Comparison of ENCODE assay signal across 16 cellular contexts in the genomic region with DNA sequence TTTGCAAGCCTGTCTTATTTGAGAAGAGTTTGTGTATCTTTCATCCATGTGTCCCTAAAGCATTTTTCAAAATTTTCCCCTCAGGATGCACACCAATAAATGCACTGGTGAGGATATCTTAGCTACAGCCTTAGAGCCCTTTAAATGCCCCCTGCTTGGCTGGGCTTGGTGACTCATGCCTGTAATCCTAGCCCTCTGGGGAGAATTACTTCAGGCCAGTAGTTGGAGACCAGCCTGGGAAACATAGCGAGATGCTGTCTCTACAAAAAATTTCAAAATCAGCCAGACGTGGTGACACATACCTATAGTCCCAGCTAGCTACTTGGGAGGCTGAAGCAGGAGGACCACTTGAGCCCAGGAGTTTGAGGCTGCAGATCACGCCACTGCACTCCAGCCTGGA. TPM values are rescaled to one million over a fixed set of nuclear protein-coding genes. Genes with fewer than 3 reads are reported as not detected.
DNase-seq lines count a peak whose midpoint lies in the region; ATAC-seq and TF ChIP-seq lines count a peak whose summit lies in the region.
"Had no signal": no experiment of that assay in that cellular context is flagged by ENCODE, and none has a peak within 500 bp of the region (broad histone marks: within the 10 kb centered on the region; RNA-seq: fewer than 3 reads in every experiment).

No MANE protein-coding gene starts in this region.

- DNase-seq in Right ventricle myocardium inferior (ENCODE audit: missing footprints): no peak
- no peak for DNase-seq in right atrium auricular region (ENCODE audit: low spot score)
- no peak for DNase-seq in RWPE2 (ENCODE audit: low spot score)
- peak; percentile 94 for DNase-seq in fibroblast of peridontal ligament (ENCODE audit: extremely low read depth)
- no peak for DNase-seq in mesothelial cell of epicardium (ENCODE audit: low spot score in 2 of 2, unreplicated experiment in 2 of 2)
- no peak for DNase-seq in activated CD8-positive, alpha-beta T cell treated with anti-CD3 and anti-CD28 coated beads for 36 hours
- DNase-seq: gastrocnemius medialis, NCI-H1436, OCI-M1, pancreas had no signal

- H3K27me3 Mint-ChIP-seq in stimulated activated memory B cell treated with anti-CD40 and anti-IgM and Interleukin-4, amounts not matched to agents 10 μg/mL and 1 μg/mL and 100 μg/mL, for 72 hours: no peaks in the 10 kb centered on the region
- H3K27me3 Mint-ChIP-seq in mesothelial cell of epicardium (ENCODE audit: low read depth): no peaks in the 10 kb centered on the region
- H3K27me3 Mint-ChIP-seq in activated CD8-positive, alpha-beta T cell treated with anti-CD3 and anti-CD28 coated beads for 36 hours: no peaks in the 10 kb centered on the region
- H3K27me3 Mint-ChIP-seq: B cell; central memory CD8-positive, alpha-beta T cell; type B pancreatic cell had no signal

- H3K27me3 ChIP-seq in right atrium auricular region (no peaks in the 10 kb centered on the region), RWPE2 (ENCODE audit: insufficient read depth, poor library complexity, severe bottlenecking) (no peaks in the 10 kb centered on the region)
- H3K27me3 ChIP-seq: gastrocnemius medialis, pancreas had no signal

- TF ChIP-seq CTCF in right atrium auricular region (IDR thresholded peaks at IDR 0.05): no peak
- no peak for TF ChIP-seq CTCF in RWPE2 (IDR thresholded peaks at IDR 0.05; ENCODE audit: poor library complexity, severe bottlenecking)
- TF ChIP-seq CTCF in mesothelial cell of epicardium (IDR thresholded peaks at IDR 0.05; ENCODE audit: unreplicated experiment): no peak
- no peak for TF ChIP-seq CTCF in activated CD8-positive, alpha-beta T cell treated with anti-CD3 and anti-CD28 coated beads for 36 hours (IDR thresholded peaks at IDR 0.05)

- H3K4me3 ChIP-seq in right atrium auricular region: no peak overlapping the region
- no peak overlapping the region for H3K4me3 ChIP-seq in RWPE2 (ENCODE audit: severe bottlenecking)
- H3K4me3 ChIP-seq: gastrocnemius medialis, pancreas had no signal

- no peak overlapping the region for H3K27ac Mint-ChIP-seq in stimulated activated memory B cell treated with anti-CD40 and anti-IgM and Interleukin-4, amounts not matched to agents 10 μg/mL and 1 μg/mL and 100 μg/mL, for 72 hours
- H3K27ac Mint-ChIP-seq in mesothelial cell of epicardium: no peak overlapping the region
- no peak overlapping the region for H3K27ac Mint-ChIP-seq in activated CD8-positive, alpha-beta T cell treated with anti-CD3 and anti-CD28 coated beads for 36 hours
- H3K27ac Mint-ChIP-seq: B cell, type B pancreatic cell had no signal

- H3K36me3 ChIP-seq in right atrium auricular region (no peaks in the 10 kb centered on the region), RWPE2 (ENCODE audit: low read depth) (no peaks in the 10 kb centered on the region)
- H3K36me3 ChIP-seq: gastrocnemius medialis, pancreas had no signal

- H3K36me3 Mint-ChIP-seq in stimulated activated memory B cell treated with anti-CD40 and anti-IgM and Interleukin-4, amounts not matched to agents 10 μg/mL and 1 μg/mL and 100 μg/mL, for 72 hours: no peaks in the 10 kb centered on the region
- H3K36me3 Mint-ChIP-seq in mesothelial cell of epicardium: no peaks in the 10 kb centered on the region
- H3K36me3 Mint-ChIP-seq in activated CD8-positive, alpha-beta T cell treated with anti-CD3 and anti-CD28 coated beads for 36 hours (ENCODE audit: low read depth): no peaks in the 10 kb centered on the region
- H3K36me3 Mint-ChIP-seq: type B pancreatic cell had no signal

- intact Hi-C loops in Right ventricle myocardium inferior (cut with DNase I): no loop called here
- intact Hi-C loops in activated CD8-positive, alpha-beta T cell treated with anti-CD3 and anti-CD28 coated beads for 36 hours (cut with micrococcal nuclease): no loop called here

- no peak overlapping the region for H3K4me3 Mint-ChIP-seq in stimulated activated memory B cell treated with anti-CD40 and anti-IgM and Interleukin-4, amounts not matched to agents 10 μg/mL and 1 μg/mL and 100 μg/mL, for 72 hours
- H3K4me3 Mint-ChIP-seq in mesothelial cell of epicardium: no peak overlapping the region
- H3K4me3 Mint-ChIP-seq in activated CD8-positive, alpha-beta T cell treated with anti-CD3 and anti-CD28 coated beads for 36 hours: no peak overlapping the region
- H3K4me3 Mint-ChIP-seq: B cell; central memory CD8-positive, alpha-beta T cell; type B pancreatic cell had no signal

- CTCF ChIA-PET in activated CD8-positive, alpha-beta T cell treated with anti-CD3 and anti-CD28 coated beads for 36 hours (lab: Charles Lee): no interaction called here

- H3K27ac ChIP-seq in right atrium auricular region: no peak overlapping the region
- H3K27ac ChIP-seq in RWPE2 (ENCODE audit: poor library complexity, severe bottlenecking): peak overlapping the region; percentile 70
- H3K27ac ChIP-seq: gastrocnemius medialis, pancreas, VCaP had no signal

- ATAC-seq in Right ventricle myocardium inferior (peak; percentile 59), RWPE2 (ENCODE audit: low read depth) (peak; percentile 80), GM21360 (IDR thresholded peaks at IDR 0.05; ENCODE audit: unreplicated experiment) (no peak)
- no peak for ATAC-seq in stimulated activated memory B cell treated with anti-CD40 and anti-IgM and Interleukin-4, amounts not matched to agents 10 μg/mL and 1 μg/mL and 100 μg/mL, for 72 hours
- ATAC-seq in activated CD8-positive, alpha-beta T cell treated with anti-CD3 and anti-CD28 coated beads for 36 hours: no peak
- ATAC-seq: gastrocnemius medialis had no signal

- POLR2A ChIA-PET in activated CD8-positive, alpha-beta T cell treated with anti-CD3 and anti-CD28 coated beads for 36 hours (lab: Charles Lee): no interaction called here

- no peaks in the 10 kb centered on the region for H3K4me1 Mint-ChIP-seq in stimulated activated memory B cell treated with anti-CD40 and anti-IgM and Interleukin-4, amounts not matched to agents 10 μg/mL and 1 μg/mL and 100 μg/mL, for 72 hours
- no peaks in the 10 kb centered on the region for H3K4me1 Mint-ChIP-seq in mesothelial cell of epicardium
- no peaks in the 10 kb centered on the region for H3K4me1 Mint-ChIP-seq in activated CD8-positive, alpha-beta T cell treated with anti-CD3 and anti-CD28 coated beads for 36 hours (ENCODE audit: low read depth)
- H3K4me1 Mint-ChIP-seq: B cell; central memory CD8-positive, alpha-beta T cell had no signal

- no peaks in the 10 kb centered on the region for H3K4me1 ChIP-seq in right atrium auricular region
- peaks cover 21% of the 10 kb centered on the region for H3K4me1 ChIP-seq in RWPE2 (ENCODE audit: insufficient read depth, poor library complexity, severe bottlenecking)
- H3K4me1 ChIP-seq: gastrocnemius medialis, pancreas had no signal

- H3K9me3 ChIP-seq in right atrium auricular region (no peaks in the 10 kb centered on the region), RWPE2 (ENCODE audit: severe bottlenecking) (no peaks in the 10 kb centered on the region)
- H3K9me3 ChIP-seq: gastrocnemius medialis, pancreas had no signal

- H3K9me3 Mint-ChIP-seq in stimulated activated memory B cell treated with anti-CD40 and anti-IgM and Interleukin-4, amounts not matched to agents 10 μg/mL and 1 μg/mL and 100 μg/mL, for 72 hours: peaks cover 6% of the 10 kb centered on the region
- peaks cover 8% of the 10 kb centered on the region for H3K9me3 Mint-ChIP-seq in mesothelial cell of epicardium
- peaks cover 3% of the 10 kb centered on the region for H3K9me3 Mint-ChIP-seq in activated CD8-positive, alpha-beta T cell treated with anti-CD3 and anti-CD28 coated beads for 36 hours

RNA-seq across cellular contexts. Expression of a gene that starts 33.8 kb away (rescaled TPM):
- total RNA-seq in Right ventricle myocardium inferior (27.7 TPM), right atrium auricular region (10 to 100 TPM; 14.3 to 32.4 TPM), mesothelial cell of epicardium (14.0 to 15.6 TPM (median 15.1 TPM) in 3 replicates)
- total RNA-seq in activated CD8-positive, alpha-beta T cell treated with anti-CD3 and anti-CD28 coated beads for 36 hours: not detected
- total RNA-seq: B cell had no signal

Comparison
In these comparisons a context has a peak if more than half of its experiments do, and no peak if none do; other contexts are left out.
1. ATAC-seq: peak in Right ventricle myocardium inferior (single experiment) and RWPE2 (single experiment); none in stimulated activated memory B cell treated with anti-CD40 and anti-IgM and Interleukin-4, amounts not matched to agents 10 μg/mL and 1 μg/mL and 100 μg/mL, for 72 hours (single experiment), GM21360 (single experiment) and activated CD8-positive, alpha-beta T cell treated with anti-CD3 and anti-CD28 coated beads for 36 hours (single experiment).
2. RNA of a gene that starts 33.8 kb away (total RNA-seq): 14.3 to 32.4 TPM in right atrium auricular region, 27.7 TPM in Right ventricle myocardium inferior (single experiment) and 14.0 to 15.6 TPM in mesothelial cell of epicardium; not detected in activated CD8-positive, alpha-beta T cell treated with anti-CD3 and anti-CD28 coated beads for 36 hours; every median in the first group is over 10 times any median in the second.